ENCODE assay signal across 9 cellular contexts in genomic region chr6:90502866-90503407, GRCh38.
DNase-seq lines count a peak whose midpoint lies in the region; ATAC-seq, FAIRE-seq and TF ChIP-seq lines count a peak whose summit lies in the region.
"Had no signal": no experiment of that assay in that cellular context is flagged by ENCODE, and none has a peak within 500 bp of the region (broad histone marks: within the 10 kb centered on the region; RNA-seq: fewer than 3 reads in every experiment).

No MANE protein-coding gene starts in this region.

- peak; percentile 72 for ATAC-seq in GM21529 (IDR thresholded peaks at IDR 0.05; ENCODE audit: unreplicated experiment)
- ATAC-seq in effector memory CD8-positive, alpha-beta T cell (replicated peaks) = no peak

- H3K4me3 Mint-ChIP-seq in effector memory CD8-positive, alpha-beta T cell = no peak overlapping the region

- TF ChIP-seq CTCF in fibroblast of pulmonary artery (IDR thresholded peaks at IDR 0.05; ENCODE audit: low read length, missing control alignments) = no peak

- in situ Hi-C loops in KBM-7 (cut with MboI; ENCODE audit: low pct_unique_long_range_greater_than_20kb, low sequenced_read_pairs) = no loop called here

- DNase-seq in ELF-1 (ENCODE audit: low read depth, low spot score) = peak; percentile 58
- peak; percentile 28 for DNase-seq in KBM-7
- peak; percentile 11 for DNase-seq in fibroblast of pulmonary artery (ENCODE audit: low read depth)
- DNase-seq in HTR-8/SVneo (ENCODE audit: insufficient read length, low spot score) = no peak
- DNase-seq in COR-L47 (lab: John Stamatoyannopoulos, UW) = no peak
- DNase-seq in effector memory CD8-positive, alpha-beta T cell = no peak
- DNase-seq in OCI-M2 (lab: John Stamatoyannopoulos, UW; ENCODE audit: unreplicated experiment) = no peak

- H3K9me3 Mint-ChIP-seq in effector memory CD8-positive, alpha-beta T cell = peaks cover 0 to 2% of the 10 kb centered on the region in 2 donors

- no peaks in the 10 kb centered on the region for H3K4me1 Mint-ChIP-seq in effector memory CD8-positive, alpha-beta T cell (ENCODE audit: low read depth in 2 of 2)

- no peak overlapping the region for H3K27ac Mint-ChIP-seq in effector memory CD8-positive, alpha-beta T cell

- no peaks in the 10 kb centered on the region for H3K36me3 Mint-ChIP-seq in effector memory CD8-positive, alpha-beta T cell (ENCODE audit: insufficient read depth)

- FAIRE-seq in HTR-8/SVneo (lab: Jason Lieb, UNC) = no peak

- no peak overlapping the region for H3K4me3 ChIP-seq in fibroblast of pulmonary artery (replicated peaks; ENCODE audit: low read depth, low read length)
- H3K4me3 ChIP-seq: lung had no signal

- no peaks in the 10 kb centered on the region for H3K27me3 Mint-ChIP-seq in effector memory CD8-positive, alpha-beta T cell

Comparison
In these comparisons a context has a peak if more than half of its experiments do, and no peak if none do; other contexts are left out.
1. DNase-seq: peak in ELF-1 (single experiment), KBM-7 (single experiment) and fibroblast of pulmonary artery (single experiment); none in HTR-8/SVneo (single experiment), COR-L47 (single experiment), effector memory CD8-positive, alpha-beta T cell (0 of 3) and OCI-M2 (single experiment).